Comparison of ENCODE assay signal across 1 cellular context in the genomic region with DNA sequence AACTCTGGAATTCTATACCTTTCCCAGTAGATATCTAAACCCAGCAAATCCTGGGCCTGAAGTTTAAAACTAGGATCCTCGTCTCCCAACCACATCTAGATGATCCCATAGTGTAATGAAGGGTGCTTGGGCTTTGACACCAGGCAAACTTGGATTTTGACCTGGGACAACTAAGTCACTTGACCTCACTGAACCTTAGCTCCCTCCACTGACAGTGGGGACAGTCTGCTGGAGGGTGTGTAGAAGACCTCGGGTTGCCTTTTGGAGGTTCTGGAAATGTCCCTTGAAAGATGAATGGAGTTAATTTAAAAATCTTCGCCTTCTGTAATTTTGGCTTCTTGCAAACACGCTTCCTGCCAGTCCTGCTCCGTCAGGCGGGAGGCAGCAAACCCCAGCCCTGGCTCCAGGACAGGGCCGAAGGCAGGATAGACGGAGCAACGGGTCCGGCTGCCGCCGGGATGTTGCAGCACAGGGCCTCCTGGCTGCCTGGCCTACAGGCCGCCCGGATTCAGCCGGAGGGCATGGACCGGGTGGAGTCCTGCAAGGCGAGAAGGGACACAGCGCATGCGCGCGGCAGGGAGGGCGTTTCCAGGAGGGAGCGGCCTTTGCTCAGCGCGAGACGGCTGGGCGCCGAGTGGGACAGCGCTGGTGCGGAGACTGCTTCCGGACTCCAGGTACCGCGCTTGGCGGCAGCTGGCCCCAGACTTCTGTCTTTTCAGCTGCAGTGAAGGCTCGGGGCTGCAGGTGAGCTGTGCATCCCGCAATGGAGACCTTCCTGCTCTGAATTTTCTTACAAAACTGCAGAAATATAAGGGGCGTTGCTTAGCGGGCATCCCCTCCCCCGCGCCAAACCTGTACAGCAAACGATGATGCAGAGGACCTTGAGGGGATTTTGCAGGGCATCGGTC.
TF ChIP-seq lines count a peak whose summit lies in the region.

A gene with protein sequence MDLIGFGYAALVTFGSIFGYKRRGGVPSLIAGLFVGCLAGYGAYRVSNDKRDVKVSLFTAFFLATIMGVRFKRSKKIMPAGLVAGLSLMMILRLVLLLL (plus strand): TSS at position 612 of the 908 bp plus-strand sequence. CDS start 5,990 bp downstream, outside the sequence.

TF ChIP-seq in K562, 482 proteins besides CTCF, POLR2A, EP300 and RAD21 (continued from another document):
- TF ChIP-seq, protein P1, sequence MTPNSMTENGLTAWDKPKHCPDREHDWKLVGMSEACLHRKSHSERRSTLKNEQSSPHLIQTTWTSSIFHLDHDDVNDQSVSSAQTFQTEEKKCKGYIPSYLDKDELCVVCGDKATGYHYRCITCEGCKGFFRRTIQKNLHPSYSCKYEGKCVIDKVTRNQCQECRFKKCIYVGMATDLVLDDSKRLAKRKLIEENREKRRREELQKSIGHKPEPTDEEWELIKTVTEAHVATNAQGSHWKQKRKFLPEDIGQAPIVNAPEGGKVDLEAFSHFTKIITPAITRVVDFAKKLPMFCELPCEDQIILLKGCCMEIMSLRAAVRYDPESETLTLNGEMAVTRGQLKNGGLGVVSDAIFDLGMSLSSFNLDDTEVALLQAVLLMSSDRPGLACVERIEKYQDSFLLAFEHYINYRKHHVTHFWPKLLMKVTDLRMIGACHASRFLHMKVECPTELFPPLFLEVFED (CRISPR knock-in tag; conservative IDR thresholded peaks at IDR 0.05): no peak
- TF ChIP-seq TAL1 (IDR thresholded peaks at IDR 0.05) (no peak), THRAP3 (IDR thresholded peaks at IDR 0.05; ENCODE audit: borderline replicate concordance) (no peak), NUFIP1 (IDR thresholded peaks at IDR 0.05; ENCODE audit: partially characterized antibody) (no peak), MED1 (CRISPR knock-in tag; IDR thresholded peaks at IDR 0.05; ENCODE audit: borderline replicate concordance) (no peak), E2F3 (CRISPR knock-in tag; IDR thresholded peaks at IDR 0.05) (no peak), SFPQ (IDR thresholded peaks at IDR 0.05; ENCODE audit: low read depth, low read length) (no peak), RBM15 (IDR thresholded peaks at IDR 0.05; ENCODE audit: insufficient read depth, low read length) (no peak), HIVEP1 (CRISPR knock-in tag; IDR thresholded peaks at IDR 0.05) (no peak), ZNF23 (CRISPR knock-in tag; IDR thresholded peaks at IDR 0.05) (no peak), SNRNP70 (optimal IDR thresholded peaks at IDR 0.05; ENCODE audit: low read depth, low read length) (no peak), ARHGAP35 (IDR thresholded peaks at IDR 0.05; ENCODE audit: partially characterized antibody) (no peak), CREB1 (IDR thresholded peaks at IDR 0.05) (no peak), CREB1 (CRISPR knock-in tag; IDR thresholded peaks at IDR 0.05) (no peak), TBP (optimal IDR thresholded peaks at IDR 0.05; ENCODE audit: low read depth, low read length) (peak; percentile 50), SMAD3 (CRISPR knock-in tag; conservative IDR thresholded peaks at IDR 0.05) (no peak), CHD2 (IDR thresholded peaks at IDR 0.05; ENCODE audit: low read depth, low read length) (no peak), ZNF24 (IDR thresholded peaks at IDR 0.05) (no peak)
